1 cellular context compared by ENCODE assay signal in the genomic region with DNA sequence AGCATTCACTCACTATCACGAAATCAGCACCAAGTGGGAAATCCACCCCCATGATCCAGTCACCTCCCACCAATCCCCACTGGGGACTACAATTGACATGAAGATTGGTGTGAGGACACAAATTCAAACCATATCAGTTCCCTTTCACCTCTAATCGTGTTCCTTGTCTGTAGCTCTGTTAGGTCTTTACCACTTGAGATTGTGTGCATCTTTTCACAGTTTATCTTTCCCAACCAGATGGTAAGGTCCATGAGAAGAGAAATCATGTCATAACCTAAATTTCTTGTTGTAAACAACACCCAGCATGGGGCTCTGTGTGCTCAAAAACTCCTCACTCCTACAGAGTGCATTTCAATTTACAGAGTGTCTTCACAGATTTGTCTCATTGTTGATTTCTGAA.
TF ChIP-seq lines count a peak whose summit lies in the region.

No MANE protein-coding gene starts in this region.

TF ChIP-seq in K562, 482 proteins besides CTCF, POLR2A, EP300 and RAD21 (continued from another document):
- TF ChIP-seq, protein P1, sequence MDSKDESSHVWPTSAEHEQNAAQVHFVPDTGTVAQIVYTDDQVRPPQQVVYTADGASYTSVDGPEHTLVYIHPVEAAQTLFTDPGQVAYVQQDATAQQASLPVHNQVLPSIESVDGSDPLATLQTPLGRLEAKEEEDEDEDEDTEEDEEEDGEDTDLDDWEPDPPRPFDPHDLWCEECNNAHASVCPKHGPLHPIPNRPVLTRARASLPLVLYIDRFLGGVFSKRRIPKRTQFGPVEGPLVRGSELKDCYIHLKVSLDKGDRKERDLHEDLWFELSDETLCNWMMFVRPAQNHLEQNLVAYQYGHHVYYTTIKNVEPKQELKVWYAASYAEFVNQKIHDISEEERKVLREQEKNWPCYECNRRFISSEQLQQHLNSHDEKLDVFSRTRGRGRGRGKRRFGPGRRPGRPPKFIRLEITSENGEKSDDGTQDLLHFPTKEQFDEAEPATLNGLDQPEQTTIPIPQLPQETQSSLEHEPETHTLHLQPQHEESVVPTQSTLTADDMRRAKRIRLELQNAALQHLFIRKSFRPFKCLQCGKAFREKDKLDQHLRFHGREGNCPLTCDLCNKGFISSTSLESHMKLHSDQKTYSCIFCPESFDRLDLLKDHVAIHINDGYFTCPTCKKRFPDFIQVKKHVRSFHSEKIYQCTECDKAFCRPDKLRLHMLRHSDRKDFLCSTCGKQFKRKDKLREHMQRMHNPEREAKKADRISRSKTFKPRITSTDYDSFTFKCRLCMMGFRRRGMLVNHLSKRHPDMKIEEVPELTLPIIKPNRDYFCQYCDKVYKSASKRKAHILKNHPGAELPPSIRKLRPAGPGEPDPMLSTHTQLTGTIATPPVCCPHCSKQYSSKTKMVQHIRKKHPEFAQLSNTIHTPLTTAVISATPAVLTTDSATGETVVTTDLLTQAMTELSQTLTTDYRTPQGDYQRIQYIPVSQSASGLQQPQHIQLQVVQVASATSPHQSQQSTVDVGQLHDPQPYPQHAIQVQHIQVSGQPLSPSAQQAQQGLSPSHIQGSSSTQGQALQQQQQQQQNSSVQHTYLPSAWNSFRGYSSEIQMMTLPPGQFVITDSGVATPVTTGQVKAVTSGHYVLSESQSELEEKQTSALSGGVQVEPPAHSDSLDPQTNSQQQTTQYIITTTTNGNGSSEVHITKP (IDR thresholded peaks at IDR 0.05; ENCODE audit: partially characterized antibody) = peak; percentile 24
- TF ChIP-seq TAL1 (IDR thresholded peaks at IDR 0.05) (peak; percentile 69), NCOR1 (IDR thresholded peaks at IDR 0.05) (peak; percentile 35; the same call in 1 of the 2 replicates), KLF10 (CRISPR knock-in tag; IDR thresholded peaks at IDR 0.05) (no peak), TRIM24 (IDR thresholded peaks at IDR 0.05) (peak in 1 of 2 experiments; percentile 59; a peak in 1 of 4 replicates), HCFC1 (IDR thresholded peaks at IDR 0.05; ENCODE audit: low read depth, low read length) (no peak), RCOR1 (IDR thresholded peaks at IDR 0.05; ENCODE audit: borderline replicate concordance in 1 of 2, low read depth in 2 of 2, low read length in 2 of 2) (peak in 1 of 2 experiments; percentile 41; a peak in 1 of 4 replicates), TEAD4 (IDR thresholded peaks at IDR 0.05; ENCODE audit: low read length) (peak; percentile 55; the same call in 1 of the 2 replicates), TEAD4 (CRISPR knock-in tag; IDR thresholded peaks at IDR 0.05; ENCODE audit: borderline replicate concordance) (no peak), CBFA2T3 (IDR thresholded peaks at IDR 0.05) (peak; percentile 76), FOXK2 (conservative IDR thresholded peaks at IDR 0.05 in 1 of 2, IDR thresholded peaks at IDR 0.05 in 1 of 2; ENCODE audit: low read depth in 2 of 2) (peak in 1 of 2 experiments; percentile 25; a peak in 1 of 4 replicates), TRIM28 (IDR thresholded peaks at IDR 0.05) (no peak)
